9 cellular contexts compared by ENCODE assay signal in the genomic region with DNA sequence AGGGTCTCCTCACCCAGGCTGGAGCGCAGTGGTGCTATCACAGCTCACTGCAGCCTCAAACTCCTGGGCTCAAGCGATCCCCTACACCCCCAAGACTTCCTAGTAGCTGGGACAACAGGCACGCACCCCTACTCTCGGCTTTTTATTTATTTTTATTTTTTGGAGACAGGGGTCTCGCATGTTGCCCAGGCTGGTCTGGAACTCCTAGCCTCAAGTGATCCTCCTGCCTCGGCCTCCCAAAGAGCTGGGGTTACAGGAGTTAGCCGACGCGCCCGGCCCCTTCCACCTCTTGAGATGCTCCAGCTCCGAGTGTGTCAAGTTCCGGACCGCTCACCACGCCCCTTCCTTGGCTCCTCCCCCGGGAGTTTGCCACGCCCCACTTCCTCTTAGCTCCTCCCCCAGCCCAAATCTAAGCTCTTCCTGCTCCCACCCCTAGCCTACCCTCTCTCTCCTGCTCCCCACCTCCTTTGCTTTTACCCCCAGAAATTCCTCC. TPM values are rescaled to one million over a fixed set of nuclear protein-coding genes. Genes with fewer than 3 reads are reported as not detected.
DNase-seq lines count a peak whose midpoint lies in the region; ATAC-seq and TF ChIP-seq lines count a peak whose summit lies in the region.
"Had no signal": no experiment of that assay in that cellular context is flagged by ENCODE, and none has a peak within 500 bp of the region (broad histone marks: within the 10 kb centered on the region; RNA-seq: fewer than 3 reads in every experiment).

No MANE protein-coding gene starts in this region.

- H3K4me3 ChIP-seq in OCI-LY7 (ENCODE audit: low read depth, low read length, poor library complexity, severe bottlenecking) (peak overlapping the region; percentile 37), thoracic aorta (peak overlapping the region; percentile 40)

- H3K9me2 ChIP-seq in OCI-LY7 (ENCODE audit: insufficient read depth, low read length): no peaks in the 10 kb centered on the region

- H3K4me1 ChIP-seq in OCI-LY7 (ENCODE audit: insufficient read depth, low read length, poor library complexity, severe bottlenecking) (peaks cover 26% of the 10 kb centered on the region), thoracic aorta (ENCODE audit: control insufficient read depth in 1 of 2, low read depth in 2 of 2) (peaks cover 18 to 37% of the 10 kb centered on the region in 2 donors)

- peak; percentile 52 for ATAC-seq in GM19455 (IDR thresholded peaks at IDR 0.05; ENCODE audit: unreplicated experiment)
- ATAC-seq in thoracic aorta (ENCODE audit: insufficient number of reproducible peaks, low FRiP score, low read depth): no peak
- no peak for ATAC-seq in GM19023 (IDR thresholded peaks at IDR 0.05; ENCODE audit: unreplicated experiment)

- H3K27ac ChIP-seq in OCI-LY7 (ENCODE audit: low read depth, low read length, poor library complexity, severe bottlenecking) (no peak overlapping the region), thoracic aorta (peak overlapping the region in 1 of 2 donors; percentile 47)

- no peaks in the 10 kb centered on the region for H3K36me3 Mint-ChIP-seq in activated T-helper 2 cell treated with anti-CD3 and anti-CD28 coated beads, Interferon-gamma antibody, Interleukin-2, Interleukin-4, amounts not matched to agents 10 μg/mL and 5 μg/mL and 100 μg/mL, durations not matched to agents 14 hours and 24 hours and 36 hours (ENCODE audit: low read depth)

- TF ChIP-seq CTCF in OCI-LY7 (conservative IDR thresholded peaks at IDR 0.05; ENCODE audit: low read length) (no peak), thoracic aorta (IDR thresholded peaks at IDR 0.05) (no peak)

- intact Hi-C loops in OCI-LY7 (cut with micrococcal nuclease; ENCODE audit: unreplicated experiment): no loop called here
- intact Hi-C loops in activated T-helper 2 cell treated with anti-CD3 and anti-CD28 coated beads, Interferon-gamma antibody, Interleukin-2, Interleukin-4, amounts not matched to agents 10 μg/mL and 5 μg/mL and 100 μg/mL, durations not matched to agents 14 hours and 24 hours and 36 hours (cut with micrococcal nuclease): loop anchor here (1.0 kb wide), 1 partner anchor 8 kb away; a partner anchor contains a TSS

- H3K4me1 Mint-ChIP-seq in activated T-helper 2 cell treated with anti-CD3 and anti-CD28 coated beads, Interferon-gamma antibody, Interleukin-2, Interleukin-4, amounts not matched to agents 10 μg/mL and 5 μg/mL and 100 μg/mL, durations not matched to agents 14 hours and 24 hours and 36 hours (ENCODE audit: low read depth): peaks cover 34% of the 10 kb centered on the region

- no peaks in the 10 kb centered on the region for H3K9me3 ChIP-seq in OCI-LY7 (ENCODE audit: low read length)
- H3K9me3 ChIP-seq in thoracic aorta: no peaks in the 10 kb centered on the region

- no peaks in the 10 kb centered on the region for H3K79me2 ChIP-seq in OCI-LY7 (ENCODE audit: insufficient read depth, low read depth, low read length)

- H3K36me3 ChIP-seq in OCI-LY7 (ENCODE audit: insufficient read depth, low read length) (no peaks in the 10 kb centered on the region), thoracic aorta (no peaks in the 10 kb centered on the region)

- H2AFZ ChIP-seq in OCI-LY7 (ENCODE audit: low read length): peak overlapping the region; percentile 83

- H3K4me3 Mint-ChIP-seq in activated T-helper 2 cell treated with anti-CD3 and anti-CD28 coated beads, Interferon-gamma antibody, Interleukin-2, Interleukin-4, amounts not matched to agents 10 μg/mL and 5 μg/mL and 100 μg/mL, durations not matched to agents 14 hours and 24 hours and 36 hours (ENCODE audit: low read depth): peak overlapping the region; percentile 40

- peaks cover 51% of the 10 kb centered on the region for H3K27me3 ChIP-seq in thoracic aorta (replicated peaks; ENCODE audit: insufficient read depth)

- CTCF ChIA-PET in OCI-LY7 (lab: Charles Lee; ENCODE audit: unreplicated experiment): interaction anchor here (0.6 to 1.4 kb wide), 5 partner anchors 9 to 30 kb away, joined by 3 to 5 read pairs (median 4); no protein-coding TSS in a partner anchor

- H3K27me3 Mint-ChIP-seq in activated T-helper 2 cell treated with anti-CD3 and anti-CD28 coated beads, Interferon-gamma antibody, Interleukin-2, Interleukin-4, amounts not matched to agents 10 μg/mL and 5 μg/mL and 100 μg/mL, durations not matched to agents 14 hours and 24 hours and 36 hours (ENCODE audit: low read depth): peaks cover 80% of the 10 kb centered on the region

- POLR2A ChIA-PET in OCI-LY7 (lab: Charles Lee): interaction anchor here (0.6 to 2.0 kb wide), 8 partner anchors 9 to 89 kb away, joined by 3 to 12 read pairs (median 4); a partner anchor contains a TSS

- H4K20me1 ChIP-seq in OCI-LY7 (ENCODE audit: insufficient read depth, low read length): no peaks in the 10 kb centered on the region

- H3K27ac Mint-ChIP-seq in activated T-helper 2 cell treated with anti-CD3 and anti-CD28 coated beads, Interferon-gamma antibody, Interleukin-2, Interleukin-4, amounts not matched to agents 10 μg/mL and 5 μg/mL and 100 μg/mL, durations not matched to agents 14 hours and 24 hours and 36 hours: no peak overlapping the region

- no TSS peak for BruUV-seq in OCI-LY7 (replicated peaks; lab: Mats Ljungman, UMichigan)

- no peaks in the 10 kb centered on the region for H3K9me3 Mint-ChIP-seq in activated T-helper 2 cell treated with anti-CD3 and anti-CD28 coated beads, Interferon-gamma antibody, Interleukin-2, Interleukin-4, amounts not matched to agents 10 μg/mL and 5 μg/mL and 100 μg/mL, durations not matched to agents 14 hours and 24 hours and 36 hours

- peak overlapping the region; percentile 61 for H3K4me2 ChIP-seq in OCI-LY7 (ENCODE audit: low read length)

- peak; percentile 70 for DNase-seq in 8988T
- peak; percentile 78 for DNase-seq in OCI-LY7 (ENCODE audit: low spot score)
- peak; percentile 73 for DNase-seq in activated T-helper 2 cell treated with anti-CD3 and anti-CD28 coated beads, Interferon-gamma antibody, Interleukin-2, Interleukin-4, amounts not matched to agents 10 μg/mL and 5 μg/mL and 100 μg/mL, durations not matched to agents 14 hours and 24 hours and 36 hours (ENCODE audit: low spot score)
- peak; percentile 41 for DNase-seq in iris pigment epithelial cell (ENCODE audit: low read depth)
- no peak for DNase-seq in thoracic aorta (ENCODE audit: low spot score)
- DNase-seq in hippocampal formation (lab: John Stamatoyannopoulos, UW): no peak

RNA-seq across cellular contexts. Expression of a gene that starts 6.3 kb away (rescaled TPM):
- total RNA-seq in OCI-LY7 (2014; rRNA removed; shearing (Covaris generic)): 0.22 TPM in 1 of 2 replicates, not detected in the other
- not detected in 2 replicates for total RNA-seq in OCI-LY7 (2022)
- total RNA-seq in activated T-helper 2 cell treated with anti-CD3 and anti-CD28 coated beads, Interferon-gamma antibody, Interleukin-2, Interleukin-4, amounts not matched to agents 10 μg/mL and 5 μg/mL and 100 μg/mL, durations not matched to agents 14 hours and 24 hours and 36 hours: not detected in 2 replicates
- not detected for total RNA-seq in thoracic aorta
- total RNA-seq: dermis microvascular lymphatic vessel endothelial cell had no signal

RNA-seq across cellular contexts. Expression of a gene that starts 8.4 kb away (rescaled TPM):
- total RNA-seq in OCI-LY7 (2014; rRNA removed; shearing (Covaris generic)): not detected in 2 replicates
- 1.5 TPM in 2 replicates for total RNA-seq in OCI-LY7 (2022)
- 0.23 and 0.41 TPM in 2 replicates for total RNA-seq in activated T-helper 2 cell treated with anti-CD3 and anti-CD28 coated beads, Interferon-gamma antibody, Interleukin-2, Interleukin-4, amounts not matched to agents 10 μg/mL and 5 μg/mL and 100 μg/mL, durations not matched to agents 14 hours and 24 hours and 36 hours
- not detected for total RNA-seq in thoracic aorta
- total RNA-seq: dermis microvascular lymphatic vessel endothelial cell had no signal

RNA-seq across cellular contexts. Expression of a gene that starts 19.5 kb away (rescaled TPM):
- 57.9 and 88.0 TPM in 2 replicates for total RNA-seq in OCI-LY7 (2014; rRNA removed; shearing (Covaris generic))
- total RNA-seq in OCI-LY7 (2022) (58.3 and 67.3 TPM in 2 replicates), thoracic aorta (10 to 100 TPM; 11.9 to 33.0 TPM)
- 41.8 and 42.8 TPM in 2 replicates for total RNA-seq in activated T-helper 2 cell treated with anti-CD3 and anti-CD28 coated beads, Interferon-gamma antibody, Interleukin-2, Interleukin-4, amounts not matched to agents 10 μg/mL and 5 μg/mL and 100 μg/mL, durations not matched to agents 14 hours and 24 hours and 36 hours

RNA-seq across cellular contexts. Expression of a gene that starts 27.0 kb away (rescaled TPM):
- total RNA-seq in OCI-LY7 (2014; rRNA removed; shearing (Covaris generic)): not detected in 2 replicates
- total RNA-seq in OCI-LY7 (2022): not detected in 2 replicates
- total RNA-seq in activated T-helper 2 cell treated with anti-CD3 and anti-CD28 coated beads, Interferon-gamma antibody, Interleukin-2, Interleukin-4, amounts not matched to agents 10 μg/mL and 5 μg/mL and 100 μg/mL, durations not matched to agents 14 hours and 24 hours and 36 hours: not detected in 2 replicates
- not detected for total RNA-seq in thoracic aorta
- total RNA-seq: dermis microvascular lymphatic vessel endothelial cell had no signal

RNA-seq across cellular contexts. Expression of a gene that starts 43.6 kb away (rescaled TPM):
- total RNA-seq in OCI-LY7 (2014; rRNA removed; shearing (Covaris generic)): 9.2 and 12.1 TPM in 2 replicates
- 25.0 and 30.5 TPM in 2 replicates for total RNA-seq in OCI-LY7 (2022)
- 75.5 and 82.8 TPM in 2 replicates for total RNA-seq in activated T-helper 2 cell treated with anti-CD3 and anti-CD28 coated beads, Interferon-gamma antibody, Interleukin-2, Interleukin-4, amounts not matched to agents 10 μg/mL and 5 μg/mL and 100 μg/mL, durations not matched to agents 14 hours and 24 hours and 36 hours
- 10 to 100 TPM; 31.5 to 55.9 TPM for total RNA-seq in thoracic aorta

Comparison
In these comparisons a context has a peak if more than half of its experiments do, and no peak if none do; other contexts are left out.
1. DNase-seq: peak in 8988T (single experiment), OCI-LY7 (single experiment), activated T-helper 2 cell treated with anti-CD3 and anti-CD28 coated beads, Interferon-gamma antibody, Interleukin-2, Interleukin-4, amounts not matched to agents 10 μg/mL and 5 μg/mL and 100 μg/mL, durations not matched to agents 14 hours and 24 hours and 36 hours (single experiment) and iris pigment epithelial cell (single experiment); none in thoracic aorta (single experiment) and hippocampal formation (0 of 2).